ENCODE assay signal across 9 cellular contexts in the genomic region with DNA sequence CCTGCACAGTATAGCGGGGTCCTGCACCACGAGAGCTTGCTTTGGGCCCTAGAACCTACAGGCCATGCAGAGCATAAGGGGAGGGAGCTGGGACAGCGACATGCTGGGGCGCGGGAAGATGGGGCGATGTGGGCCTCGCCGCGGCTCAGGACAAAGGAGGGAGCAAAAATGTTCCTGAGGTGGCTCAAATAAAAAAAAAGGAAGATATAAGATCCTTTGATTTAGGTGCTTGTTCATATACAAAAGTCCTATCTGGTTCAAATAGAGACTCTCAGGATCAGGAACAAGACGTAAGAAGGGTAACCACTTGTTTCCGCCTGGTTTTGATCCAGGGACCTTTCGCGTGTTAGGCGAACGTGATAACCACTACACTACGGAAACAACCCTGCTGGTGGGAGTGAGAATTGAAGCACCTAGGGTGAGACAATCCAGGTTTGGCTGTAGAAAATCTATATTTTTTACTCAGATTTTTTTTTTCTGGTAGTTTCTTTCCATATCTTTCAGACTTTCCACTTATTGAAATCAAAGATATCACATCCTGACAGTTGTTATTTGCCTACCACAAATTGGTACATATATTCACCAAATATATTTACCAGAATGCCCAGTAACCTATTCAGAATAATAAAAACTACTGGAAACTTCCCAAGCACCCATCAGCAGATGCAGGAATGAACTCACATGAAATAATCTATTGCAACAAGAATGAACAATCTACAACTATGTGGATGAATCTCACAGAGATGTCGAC.
DNase-seq lines count a peak whose midpoint lies in the region; ATAC-seq, FAIRE-seq and TF ChIP-seq lines count a peak whose summit lies in the region.
"Had no signal": no experiment of that assay in that cellular context is flagged by ENCODE, and none has a peak within 500 bp of the region (broad histone marks: within the 10 kb centered on the region; RNA-seq: fewer than 3 reads in every experiment).

No MANE protein-coding gene starts in this region.

- peaks cover 6% of the 10 kb centered on the region; the same call in 1 of the 2 replicates for H3F3A ChIP-seq in PC-9 (ENCODE audit: insufficient read depth, low read depth)

- no peak for FAIRE-seq in bronchial epithelial cell (lab: Jason Lieb, UNC)

- H3K4me1 ChIP-seq in PC-9 (replicated peaks; ENCODE audit: insufficient read depth) (peaks cover 3% of the 10 kb centered on the region; the same call in 1 of the 2 replicates), right cardiac atrium (ENCODE audit: control insufficient read depth, insufficient read depth, low read length) (no peaks in the 10 kb centered on the region)

- H3K27me3 ChIP-seq in PC-9 (ENCODE audit: insufficient read depth, low read depth): no peaks in the 10 kb centered on the region
- no peaks in the 10 kb centered on the region for H3K27me3 ChIP-seq in bronchial epithelial cell (ENCODE audit: control insufficient read depth, insufficient read depth, low read length)
- H3K27me3 ChIP-seq in right cardiac atrium (ENCODE audit: control insufficient read depth, insufficient read depth): peaks cover 3% of the 10 kb centered on the region

- DNase-seq in D341Med (ENCODE audit: low spot score) (peak; percentile 73), HCEC 1CT (peak; percentile 65), PC-9 (peak; percentile 64 to 72), bronchial epithelial cell (ENCODE audit: low read depth) (peak; percentile 68), osteocyte (ENCODE audit: extremely low spot score, unreplicated experiment) (peak; percentile 38), NCI-H187 treated with DMSO at 0.1 percent for 48 hours (lab: John Stamatoyannopoulos, UW) (no peak), NCI-H2196 (lab: John Stamatoyannopoulos, UW; ENCODE audit: unreplicated experiment) (no peak), right cardiac atrium (no peak)

- H3K4me2 ChIP-seq in PC-9: peak overlapping the region; percentile 92

- intact Hi-C loops in PC-9 (cut with micrococcal nuclease; ENCODE audit: unreplicated experiment): no loop called here
- intact Hi-C loops in right cardiac atrium (cut with DNase I): no loop called here

- ATAC-seq in right cardiac atrium: no peak

- H3K4me3 Mint-ChIP-seq in osteocyte (ENCODE audit: unreplicated experiment): no peak overlapping the region

- H3K27ac ChIP-seq in PC-9 (no peak overlapping the region), right cardiac atrium (ENCODE audit: low read length) (no peak overlapping the region)
- H3K27ac ChIP-seq: neutrophil had no signal

- peaks cover 8% of the 10 kb centered on the region for H3K27me3 Mint-ChIP-seq in osteocyte (ENCODE audit: unreplicated experiment)

- TF ChIP-seq CTCF in PC-9 (conservative IDR thresholded peaks at IDR 0.05) (peak; percentile 60), bronchial epithelial cell (IDR thresholded peaks at IDR 0.05; ENCODE audit: insufficient read depth, low read length, severe bottlenecking) (peak; percentile 26), osteocyte (IDR thresholded peaks at IDR 0.05) (peak; percentile 34)

- BruUV-seq in PC-9 (replicated peaks; lab: Mats Ljungman, UMichigan): no TSS peak

- POLR2A ChIA-PET in PC-9 (lab: Charles Lee; ENCODE audit: unreplicated experiment): no interaction called here

- H3K9me3 Mint-ChIP-seq in osteocyte (ENCODE audit: unreplicated experiment): no peaks in the 10 kb centered on the region

- no peaks in the 10 kb centered on the region for H4K20me1 ChIP-seq in PC-9 (ENCODE audit: insufficient read depth)

- no peaks in the 10 kb centered on the region for H3K36me3 ChIP-seq in PC-9 (ENCODE audit: low read depth)
- no peaks in the 10 kb centered on the region for H3K36me3 ChIP-seq in bronchial epithelial cell (ENCODE audit: control insufficient read depth, insufficient read depth, low read length)
- H3K36me3 ChIP-seq: neutrophil had no signal

- no peaks in the 10 kb centered on the region for H3K79me2 ChIP-seq in PC-9 (ENCODE audit: low read depth)

- no peak overlapping the region for H3K27ac Mint-ChIP-seq in osteocyte (ENCODE audit: unreplicated experiment)

- 7% methylated on average over 17 of the region's 17 CpGs for WGBS in right cardiac atrium

- no peaks in the 10 kb centered on the region for H3K9me3 ChIP-seq in PC-9 (ENCODE audit: insufficient read depth, low read depth)
- H3K9me3 ChIP-seq in right cardiac atrium (ENCODE audit: control insufficient read depth, low read length): no peaks in the 10 kb centered on the region
- H3K9me3 ChIP-seq: neutrophil had no signal

- H3K4me3 ChIP-seq in PC-9 (peak overlapping the region; percentile 57), bronchial epithelial cell (ENCODE audit: low read depth, low read length) (peak overlapping the region; percentile 11), right cardiac atrium (ENCODE audit: low read length) (no peak overlapping the region)

- CTCF ChIA-PET in PC-9 (lab: Charles Lee): no interaction called here

- peak overlapping the region; percentile 80 for H2AFZ ChIP-seq in PC-9

- no peaks in the 10 kb centered on the region for H3K9me2 ChIP-seq in PC-9 (ENCODE audit: insufficient read depth)

- peaks cover 1% of the 10 kb centered on the region for H3K4me1 Mint-ChIP-seq in osteocyte (ENCODE audit: unreplicated experiment)

- H3K36me3 Mint-ChIP-seq in osteocyte (ENCODE audit: unreplicated experiment): no peaks in the 10 kb centered on the region

Comparison
In these comparisons a context has a peak if more than half of its experiments do, and no peak if none do; other contexts are left out.
1. DNase-seq: peak in D341Med (single experiment), HCEC 1CT (single experiment), PC-9 (2 of 2), bronchial epithelial cell (single experiment) and osteocyte (single experiment); none in NCI-H187 treated with DMSO at 0.1 percent for 48 hours (single experiment), NCI-H2196 (single experiment) and right cardiac atrium (0 of 3).
2. Peak in every context shown above with its lines, with median percentiles within 50 percentile points of each other: CTCF ChIP-seq.